ENCODE assay signal across 1 cellular context in the genomic region with DNA sequence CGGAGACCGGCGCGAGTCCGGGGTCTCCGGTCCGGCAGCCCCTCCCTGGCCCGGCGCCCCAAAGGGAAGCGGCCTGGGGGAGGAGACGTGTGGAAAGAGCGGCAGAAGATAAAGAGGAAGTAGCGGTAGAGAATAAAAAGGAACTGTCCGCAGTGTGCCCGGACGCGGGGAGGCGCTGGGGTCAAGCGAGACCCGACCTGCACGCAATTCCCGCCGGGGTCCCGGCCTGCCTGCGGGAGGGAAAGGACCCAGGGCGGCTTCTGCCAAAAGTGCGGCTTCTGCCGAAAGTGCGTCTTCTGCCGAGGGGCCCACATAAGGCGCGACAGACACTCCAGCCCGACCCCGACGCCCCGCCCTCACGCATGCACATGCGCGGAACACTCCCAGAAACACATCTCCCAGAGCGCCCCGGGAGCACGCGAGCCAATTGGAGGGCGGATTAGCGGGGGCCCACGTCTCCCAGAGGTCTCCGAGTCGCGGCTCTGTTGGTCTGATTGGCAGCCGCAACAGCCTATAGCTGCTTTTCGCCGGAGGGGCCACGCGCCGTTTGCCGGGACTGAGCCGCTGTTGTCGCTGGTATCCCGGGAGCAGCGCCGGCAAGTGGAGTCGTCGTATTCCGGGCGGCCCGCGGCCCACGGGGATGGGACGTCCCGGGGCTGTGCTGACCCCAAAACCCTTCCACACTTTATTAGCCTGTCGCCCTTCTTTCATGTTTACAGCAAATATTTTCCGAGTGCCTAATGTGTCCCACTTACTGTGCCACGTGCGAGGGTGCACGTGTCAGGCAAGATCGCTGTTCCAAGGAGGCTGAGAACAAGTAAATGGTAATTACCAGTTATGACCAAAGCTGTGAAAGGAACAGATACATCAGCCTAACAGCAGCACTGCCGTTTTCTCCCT.
TF ChIP-seq lines count a peak whose summit lies in the region.

No MANE protein-coding gene starts in this region.

TF ChIP-seq in K562, 482 proteins besides CTCF, POLR2A, EP300 and RAD21 (continues in another document):
- peak; percentile 84 for TF ChIP-seq LCOR (CRISPR knock-in tag; IDR thresholded peaks at IDR 0.05)
- no peak for TF ChIP-seq TAF9B (IDR thresholded peaks at IDR 0.05; ENCODE audit: partially characterized antibody)
- peak; percentile 33; the same call in 1 of the 2 replicates for TF ChIP-seq ZNF24 (IDR thresholded peaks at IDR 0.05)
- no peak for TF ChIP-seq ZNF583 (CRISPR knock-in tag; IDR thresholded peaks at IDR 0.05)
- TF ChIP-seq FIP1L1 (IDR thresholded peaks at IDR 0.05; ENCODE audit: low read depth, low read length, poor library complexity, severe bottlenecking), result peak; percentile 81
- TF ChIP-seq, protein P1, sequence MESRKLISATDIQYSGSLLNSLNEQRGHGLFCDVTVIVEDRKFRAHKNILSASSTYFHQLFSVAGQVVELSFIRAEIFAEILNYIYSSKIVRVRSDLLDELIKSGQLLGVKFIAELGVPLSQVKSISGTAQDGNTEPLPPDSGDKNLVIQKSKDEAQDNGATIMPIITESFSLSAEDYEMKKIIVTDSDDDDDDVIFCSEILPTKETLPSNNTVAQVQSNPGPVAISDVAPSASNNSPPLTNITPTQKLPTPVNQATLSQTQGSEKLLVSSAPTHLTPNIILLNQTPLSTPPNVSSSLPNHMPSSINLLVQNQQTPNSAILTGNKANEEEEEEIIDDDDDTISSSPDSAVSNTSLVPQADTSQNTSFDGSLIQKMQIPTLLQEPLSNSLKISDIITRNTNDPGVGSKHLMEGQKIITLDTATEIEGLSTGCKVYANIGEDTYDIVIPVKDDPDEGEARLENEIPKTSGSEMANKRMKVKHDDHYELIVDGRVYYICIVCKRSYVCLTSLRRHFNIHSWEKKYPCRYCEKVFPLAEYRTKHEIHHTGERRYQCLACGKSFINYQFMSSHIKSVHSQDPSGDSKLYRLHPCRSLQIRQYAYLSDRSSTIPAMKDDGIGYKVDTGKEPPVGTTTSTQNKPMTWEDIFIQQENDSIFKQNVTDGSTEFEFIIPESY (CRISPR knock-in tag; IDR thresholded peaks at IDR 0.05), result peak; percentile 79; the same call in 1 of the 2 replicates
- TF ChIP-seq U2AF1 (optimal IDR thresholded peaks at IDR 0.05; ENCODE audit: low read depth, low read length), result peak; percentile 52
- TF ChIP-seq RBBP5 (IDR thresholded peaks at IDR 0.05; ENCODE audit: borderline replicate concordance, insufficient read depth, low read length, poor library complexity, severe bottlenecking), result peak; percentile 81
- TF ChIP-seq NR3C1 (CRISPR knock-in tag; IDR thresholded peaks at IDR 0.05), result peak; percentile 95
- TF ChIP-seq SNRNP70 (optimal IDR thresholded peaks at IDR 0.05; ENCODE audit: low read depth, low read length), result no peak
- TF ChIP-seq, protein P2, sequence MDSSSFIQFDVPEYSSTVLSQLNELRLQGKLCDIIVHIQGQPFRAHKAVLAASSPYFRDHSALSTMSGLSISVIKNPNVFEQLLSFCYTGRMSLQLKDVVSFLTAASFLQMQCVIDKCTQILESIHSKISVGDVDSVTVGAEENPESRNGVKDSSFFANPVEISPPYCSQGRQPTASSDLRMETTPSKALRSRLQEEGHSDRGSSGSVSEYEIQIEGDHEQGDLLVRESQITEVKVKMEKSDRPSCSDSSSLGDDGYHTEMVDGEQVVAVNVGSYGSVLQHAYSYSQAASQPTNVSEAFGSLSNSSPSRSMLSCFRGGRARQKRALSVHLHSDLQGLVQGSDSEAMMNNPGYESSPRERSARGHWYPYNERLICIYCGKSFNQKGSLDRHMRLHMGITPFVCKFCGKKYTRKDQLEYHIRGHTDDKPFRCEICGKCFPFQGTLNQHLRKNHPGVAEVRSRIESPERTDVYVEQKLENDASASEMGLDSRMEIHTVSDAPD (CRISPR knock-in tag; IDR thresholded peaks at IDR 0.05), result no peak
- TF ChIP-seq ARHGAP35 (IDR thresholded peaks at IDR 0.05; ENCODE audit: partially characterized antibody), result no peak
- TF ChIP-seq ELF1 (tag; IDR thresholded peaks at IDR 0.05), result peak; percentile 77
- 0 out of 2 replicates have a peak, but pooled peaks have one; percentile 66 for TF ChIP-seq KAT7 (CRISPR knock-in tag; IDR thresholded peaks at IDR 0.05; ENCODE audit: borderline replicate concordance)
- no peak for TF ChIP-seq KDM1A (IDR thresholded peaks at IDR 0.05)
- TF ChIP-seq, protein P3, sequence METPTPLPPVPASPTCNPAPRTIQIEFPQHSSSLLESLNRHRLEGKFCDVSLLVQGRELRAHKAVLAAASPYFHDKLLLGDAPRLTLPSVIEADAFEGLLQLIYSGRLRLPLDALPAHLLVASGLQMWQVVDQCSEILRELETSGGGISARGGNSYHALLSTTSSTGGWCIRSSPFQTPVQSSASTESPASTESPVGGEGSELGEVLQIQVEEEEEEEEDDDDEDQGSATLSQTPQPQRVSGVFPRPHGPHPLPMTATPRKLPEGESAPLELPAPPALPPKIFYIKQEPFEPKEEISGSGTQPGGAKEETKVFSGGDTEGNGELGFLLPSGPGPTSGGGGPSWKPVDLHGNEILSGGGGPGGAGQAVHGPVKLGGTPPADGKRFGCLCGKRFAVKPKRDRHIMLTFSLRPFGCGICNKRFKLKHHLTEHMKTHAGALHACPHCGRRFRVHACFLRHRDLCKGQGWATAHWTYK (CRISPR knock-in tag; IDR thresholded peaks at IDR 0.05), result no peak
- TF ChIP-seq L3MBTL2 (IDR thresholded peaks at IDR 0.05), result peak; percentile 99
- TF ChIP-seq ZNF253 (CRISPR knock-in tag; conservative IDR thresholded peaks at IDR 0.05), result no peak
- TF ChIP-seq RB1 (IDR thresholded peaks at IDR 0.05; ENCODE audit: low read depth), result peak; percentile 81
- TF ChIP-seq BHLHE40 (IDR thresholded peaks at IDR 0.05; ENCODE audit: low read length), result peak; percentile 78
- peak; percentile 98 for TF ChIP-seq FOXP1 (CRISPR knock-in tag; IDR thresholded peaks at IDR 0.05)
- 0 out of 2 replicates have a peak, but pooled peaks have one; percentile 7 for TF ChIP-seq TOE1 (IDR thresholded peaks at IDR 0.05; ENCODE audit: borderline replicate concordance)
- no peak for TF ChIP-seq TOE1 (CRISPR knock-in tag; IDR thresholded peaks at IDR 0.05; ENCODE audit: borderline replicate concordance, low read depth)
- no peak for TF ChIP-seq WHSC1 (IDR thresholded peaks at IDR 0.05; ENCODE audit: low read length)
- TF ChIP-seq, protein P4, sequence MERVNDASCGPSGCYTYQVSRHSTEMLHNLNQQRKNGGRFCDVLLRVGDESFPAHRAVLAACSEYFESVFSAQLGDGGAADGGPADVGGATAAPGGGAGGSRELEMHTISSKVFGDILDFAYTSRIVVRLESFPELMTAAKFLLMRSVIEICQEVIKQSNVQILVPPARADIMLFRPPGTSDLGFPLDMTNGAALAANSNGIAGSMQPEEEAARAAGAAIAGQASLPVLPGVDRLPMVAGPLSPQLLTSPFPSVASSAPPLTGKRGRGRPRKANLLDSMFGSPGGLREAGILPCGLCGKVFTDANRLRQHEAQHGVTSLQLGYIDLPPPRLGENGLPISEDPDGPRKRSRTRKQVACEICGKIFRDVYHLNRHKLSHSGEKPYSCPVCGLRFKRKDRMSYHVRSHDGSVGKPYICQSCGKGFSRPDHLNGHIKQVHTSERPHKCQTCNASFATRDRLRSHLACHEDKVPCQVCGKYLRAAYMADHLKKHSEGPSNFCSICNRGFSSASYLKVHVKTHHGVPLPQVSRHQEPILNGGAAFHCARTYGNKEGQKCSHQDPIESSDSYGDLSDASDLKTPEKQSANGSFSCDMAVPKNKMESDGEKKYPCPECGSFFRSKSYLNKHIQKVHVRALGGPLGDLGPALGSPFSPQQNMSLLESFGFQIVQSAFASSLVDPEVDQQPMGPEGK (CRISPR knock-in tag; IDR thresholded peaks at IDR 0.05; ENCODE audit: borderline replicate concordance), result no peak
- peak; percentile 57 for TF ChIP-seq TGIF2 (CRISPR knock-in tag; IDR thresholded peaks at IDR 0.05)
- TF ChIP-seq KLF1 (tag; IDR thresholded peaks at IDR 0.05), result no peak
- TF ChIP-seq PRPF4 (IDR thresholded peaks at IDR 0.05; ENCODE audit: insufficient read depth, low read depth, low read length, poor library complexity, severe bottlenecking), result no peak
- TF ChIP-seq, protein P5, sequence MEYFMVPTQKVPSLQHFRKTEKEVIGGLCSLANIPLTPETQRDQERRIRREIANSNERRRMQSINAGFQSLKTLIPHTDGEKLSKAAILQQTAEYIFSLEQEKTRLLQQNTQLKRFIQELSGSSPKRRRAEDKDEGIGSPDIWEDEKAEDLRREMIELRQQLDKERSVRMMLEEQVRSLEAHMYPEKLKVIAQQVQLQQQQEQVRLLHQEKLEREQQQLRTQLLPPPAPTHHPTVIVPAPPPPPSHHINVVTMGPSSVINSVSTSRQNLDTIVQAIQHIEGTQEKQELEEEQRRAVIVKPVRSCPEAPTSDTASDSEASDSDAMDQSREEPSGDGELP (CRISPR knock-in tag; IDR thresholded peaks at IDR 0.05; ENCODE audit: borderline replicate concordance), result peak; percentile 69; the same call in 1 of the 2 replicates
- TF ChIP-seq MCM7 (IDR thresholded peaks at IDR 0.05), result 0 out of 4 replicates have a peak, but pooled peaks of 1 of the 2 experiments have one; percentile 28
- peak; percentile 95; the same call in 1 of the 2 replicates for TF ChIP-seq ZBTB7A (IDR thresholded peaks at IDR 0.05; ENCODE audit: borderline replicate concordance, control insufficient read depth, low read depth, low read length)
- 0 out of 2 replicates have a peak, but pooled peaks have one; percentile 11 for TF ChIP-seq CTBP1 (IDR thresholded peaks at IDR 0.05; ENCODE audit: borderline replicate concordance)
- TF ChIP-seq ZFX (CRISPR knock-in tag; IDR thresholded peaks at IDR 0.05), result peak; percentile 73
- TF ChIP-seq NRF1 (conservative IDR thresholded peaks at IDR 0.05 in 1 of 2, IDR thresholded peaks at IDR 0.05 in 1 of 2), result peak; percentile 95 to 96
- peak; percentile 37; the same call in 1 of the 2 replicates for TF ChIP-seq THRAP3 (IDR thresholded peaks at IDR 0.05; ENCODE audit: borderline replicate concordance)
- TF ChIP-seq, protein P6, sequence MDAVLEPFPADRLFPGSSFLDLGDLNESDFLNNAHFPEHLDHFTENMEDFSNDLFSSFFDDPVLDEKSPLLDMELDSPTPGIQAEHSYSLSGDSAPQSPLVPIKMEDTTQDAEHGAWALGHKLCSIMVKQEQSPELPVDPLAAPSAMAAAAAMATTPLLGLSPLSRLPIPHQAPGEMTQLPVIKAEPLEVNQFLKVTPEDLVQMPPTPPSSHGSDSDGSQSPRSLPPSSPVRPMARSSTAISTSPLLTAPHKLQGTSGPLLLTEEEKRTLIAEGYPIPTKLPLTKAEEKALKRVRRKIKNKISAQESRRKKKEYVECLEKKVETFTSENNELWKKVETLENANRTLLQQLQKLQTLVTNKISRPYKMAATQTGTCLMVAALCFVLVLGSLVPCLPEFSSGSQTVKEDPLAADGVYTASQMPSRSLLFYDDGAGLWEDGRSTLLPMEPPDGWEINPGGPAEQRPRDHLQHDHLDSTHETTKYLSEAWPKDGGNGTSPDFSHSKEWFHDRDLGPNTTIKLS (IDR thresholded peaks at IDR 0.05; ENCODE audit: borderline replicate concordance, low read depth), result peak; percentile 92; the same call in 1 of the 2 replicates
- peak; percentile 32 for TF ChIP-seq CREM (IDR thresholded peaks at IDR 0.05; ENCODE audit: low read depth)
- TF ChIP-seq, protein P7, sequence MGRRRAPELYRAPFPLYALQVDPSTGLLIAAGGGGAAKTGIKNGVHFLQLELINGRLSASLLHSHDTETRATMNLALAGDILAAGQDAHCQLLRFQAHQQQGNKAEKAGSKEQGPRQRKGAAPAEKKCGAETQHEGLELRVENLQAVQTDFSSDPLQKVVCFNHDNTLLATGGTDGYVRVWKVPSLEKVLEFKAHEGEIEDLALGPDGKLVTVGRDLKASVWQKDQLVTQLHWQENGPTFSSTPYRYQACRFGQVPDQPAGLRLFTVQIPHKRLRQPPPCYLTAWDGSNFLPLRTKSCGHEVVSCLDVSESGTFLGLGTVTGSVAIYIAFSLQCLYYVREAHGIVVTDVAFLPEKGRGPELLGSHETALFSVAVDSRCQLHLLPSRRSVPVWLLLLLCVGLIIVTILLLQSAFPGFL (CRISPR knock-in tag; IDR thresholded peaks at IDR 0.05), result 0 out of 2 replicates have a peak, but pooled peaks have one; percentile 67
- TF ChIP-seq HDAC8 (tag; IDR thresholded peaks at IDR 0.05), result peak; percentile 53; the same call in 1 of the 2 replicates
- TF ChIP-seq TBL1XR1 (IDR thresholded peaks at IDR 0.05; ENCODE audit: low read length in 2 of 2), result peak in 1 of 2 experiments; percentile 13; a peak in 1 of 4 replicates
- TF ChIP-seq, protein P8, sequence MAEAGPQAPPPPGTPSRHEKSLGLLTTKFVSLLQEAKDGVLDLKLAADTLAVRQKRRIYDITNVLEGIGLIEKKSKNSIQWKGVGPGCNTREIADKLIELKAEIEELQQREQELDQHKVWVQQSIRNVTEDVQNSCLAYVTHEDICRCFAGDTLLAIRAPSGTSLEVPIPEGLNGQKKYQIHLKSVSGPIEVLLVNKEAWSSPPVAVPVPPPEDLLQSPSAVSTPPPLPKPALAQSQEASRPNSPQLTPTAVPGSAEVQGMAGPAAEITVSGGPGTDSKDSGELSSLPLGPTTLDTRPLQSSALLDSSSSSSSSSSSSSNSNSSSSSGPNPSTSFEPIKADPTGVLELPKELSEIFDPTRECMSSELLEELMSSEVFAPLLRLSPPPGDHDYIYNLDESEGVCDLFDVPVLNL (CRISPR knock-in tag; IDR thresholded peaks at IDR 0.05; ENCODE audit: low read depth), result peak; percentile 14; the same call in 1 of the 2 replicates
- TF ChIP-seq, protein P9, sequence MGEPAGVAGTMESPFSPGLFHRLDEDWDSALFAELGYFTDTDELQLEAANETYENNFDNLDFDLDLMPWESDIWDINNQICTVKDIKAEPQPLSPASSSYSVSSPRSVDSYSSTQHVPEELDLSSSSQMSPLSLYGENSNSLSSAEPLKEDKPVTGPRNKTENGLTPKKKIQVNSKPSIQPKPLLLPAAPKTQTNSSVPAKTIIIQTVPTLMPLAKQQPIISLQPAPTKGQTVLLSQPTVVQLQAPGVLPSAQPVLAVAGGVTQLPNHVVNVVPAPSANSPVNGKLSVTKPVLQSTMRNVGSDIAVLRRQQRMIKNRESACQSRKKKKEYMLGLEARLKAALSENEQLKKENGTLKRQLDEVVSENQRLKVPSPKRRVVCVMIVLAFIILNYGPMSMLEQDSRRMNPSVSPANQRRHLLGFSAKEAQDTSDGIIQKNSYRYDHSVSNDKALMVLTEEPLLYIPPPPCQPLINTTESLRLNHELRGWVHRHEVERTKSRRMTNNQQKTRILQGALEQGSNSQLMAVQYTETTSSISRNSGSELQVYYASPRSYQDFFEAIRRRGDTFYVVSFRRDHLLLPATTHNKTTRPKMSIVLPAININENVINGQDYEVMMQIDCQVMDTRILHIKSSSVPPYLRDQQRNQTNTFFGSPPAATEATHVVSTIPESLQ (CRISPR knock-in tag; IDR thresholded peaks at IDR 0.05), result 0 out of 2 replicates have a peak, but pooled peaks have one; percentile 79
- peak; percentile 59; the same call in 1 of the 2 replicates for TF ChIP-seq E2F3 (CRISPR knock-in tag; IDR thresholded peaks at IDR 0.05)
- peak; percentile 92 for TF ChIP-seq POLR2G (IDR thresholded peaks at IDR 0.05; ENCODE audit: low read depth, low read length)
- no peak for TF ChIP-seq TAF15 (IDR thresholded peaks at IDR 0.05; ENCODE audit: low read depth, low read length)
- peak; percentile 60 for TF ChIP-seq CHD1 (IDR thresholded peaks at IDR 0.05; ENCODE audit: low read length)
- peak; percentile 17; the same call in 1 of the 2 replicates for TF ChIP-seq CEBPG (CRISPR knock-in tag; IDR thresholded peaks at IDR 0.05)
- no peak for TF ChIP-seq CEBPG (tag; conservative IDR thresholded peaks at IDR 0.05 in 1 of 2, IDR thresholded peaks at IDR 0.05 in 1 of 2)
- TF ChIP-seq ADNP (tag; IDR thresholded peaks at IDR 0.05), result no peak
- TF ChIP-seq CC2D1A (IDR thresholded peaks at IDR 0.05), result peak; percentile 24; the same call in 1 of the 2 replicates
- TF ChIP-seq ZFP30 (CRISPR knock-in tag; IDR thresholded peaks at IDR 0.05; ENCODE audit: borderline replicate concordance), result no peak
- peak; percentile 94 for TF ChIP-seq EP400 (IDR thresholded peaks at IDR 0.05)
- TF ChIP-seq ZNF75A (CRISPR knock-in tag; IDR thresholded peaks at IDR 0.05), result 0 out of 2 replicates have a peak, but pooled peaks have one; percentile 50
